Comparison of ENCODE assay signal across 10 cellular contexts in genomic region chr10:62018141-62018911, GRCh38.
A peak's percentile ranks its signal among the peaks of the same experiment; 100 is the strongest.
DNase-seq lines count a peak whose midpoint lies in the region; ATAC-seq and TF ChIP-seq lines count a peak whose summit lies in the region.
"Had no signal": no experiment of that assay in that cellular context is flagged by ENCODE, and none has a peak within 500 bp of the region (broad histone marks: within the 10 kb centered on the region; RNA-seq: fewer than 3 reads in every experiment).

No MANE protein-coding gene starts in this region.

- TF ChIP-seq CTCF in upper lobe of right lung (IDR thresholded peaks at IDR 0.05): no peak

- no peaks in the 10 kb centered on the region for H3K27me3 Mint-ChIP-seq in activated naive CD4-positive, alpha-beta T cell treated with anti-CD3 and anti-CD28 coated beads, Interleukin-2, amount 50 U/mL, for 24 hours

- H3K27ac ChIP-seq in upper lobe of right lung: peak overlapping the region; percentile 33
- H3K27ac ChIP-seq: KMS-11 had no signal

- intact Hi-C loops in upper lobe of right lung (cut with DNase I): no loop called here

- H3K9me3 Mint-ChIP-seq in activated naive CD4-positive, alpha-beta T cell treated with anti-CD3 and anti-CD28 coated beads, Interleukin-2, amount 50 U/mL, for 24 hours: peaks cover 6% of the 10 kb centered on the region

- H3K27me3 ChIP-seq in upper lobe of right lung: no peaks in the 10 kb centered on the region

- H3K36me3 ChIP-seq in upper lobe of right lung: no peaks in the 10 kb centered on the region

- H3K4me1 ChIP-seq in upper lobe of right lung: peaks cover 57% of the 10 kb centered on the region

- ATAC-seq in left lobe of liver (peak; percentile 16), upper lobe of right lung (no peak), GM21529 (IDR thresholded peaks at IDR 0.05; ENCODE audit: unreplicated experiment) (no peak)

- peaks cover 35% of the 10 kb centered on the region for H3K36me3 Mint-ChIP-seq in activated naive CD4-positive, alpha-beta T cell treated with anti-CD3 and anti-CD28 coated beads, Interleukin-2, amount 50 U/mL, for 24 hours

- no peak overlapping the region for H3K4me3 Mint-ChIP-seq in activated naive CD4-positive, alpha-beta T cell treated with anti-CD3 and anti-CD28 coated beads, Interleukin-2, amount 50 U/mL, for 24 hours

- no peak for DNase-seq in activated naive CD4-positive, alpha-beta T cell treated with anti-CD3 and anti-CD28 coated beads, Interleukin-2, amount 50 U/mL, for 16 hours
- DNase-seq in SK-MEL-5 (ENCODE audit: low read depth, low spot score) (peak; percentile 77), left lobe of liver (ENCODE audit: low spot score) (no peak), upper lobe of right lung (no peak), SHP77 (lab: John Stamatoyannopoulos, UW) (no peak), RPMI8226 (no peak)
- DNase-seq: SHP77 treated with DMSO at 0.1 percent for 48 hours had no signal

- in situ Hi-C loops in SK-MEL-5 (cut with HindIII; ENCODE audit: low pct_unique_long_range_greater_than_20kb, low sequenced_read_pairs): no loop called here

- H3K4me3 ChIP-seq in upper lobe of right lung: no peak overlapping the region

- peak overlapping the region; percentile 100 for H3K27ac Mint-ChIP-seq in activated naive CD4-positive, alpha-beta T cell treated with anti-CD3 and anti-CD28 coated beads, Interleukin-2, amount 50 U/mL, for 24 hours

- H3K4me1 Mint-ChIP-seq in activated naive CD4-positive, alpha-beta T cell treated with anti-CD3 and anti-CD28 coated beads, Interleukin-2, amount 50 U/mL, for 24 hours: peaks cover 80% of the 10 kb centered on the region

- no peaks in the 10 kb centered on the region for H3K9me3 ChIP-seq in upper lobe of right lung
